In the genomic region with DNA sequence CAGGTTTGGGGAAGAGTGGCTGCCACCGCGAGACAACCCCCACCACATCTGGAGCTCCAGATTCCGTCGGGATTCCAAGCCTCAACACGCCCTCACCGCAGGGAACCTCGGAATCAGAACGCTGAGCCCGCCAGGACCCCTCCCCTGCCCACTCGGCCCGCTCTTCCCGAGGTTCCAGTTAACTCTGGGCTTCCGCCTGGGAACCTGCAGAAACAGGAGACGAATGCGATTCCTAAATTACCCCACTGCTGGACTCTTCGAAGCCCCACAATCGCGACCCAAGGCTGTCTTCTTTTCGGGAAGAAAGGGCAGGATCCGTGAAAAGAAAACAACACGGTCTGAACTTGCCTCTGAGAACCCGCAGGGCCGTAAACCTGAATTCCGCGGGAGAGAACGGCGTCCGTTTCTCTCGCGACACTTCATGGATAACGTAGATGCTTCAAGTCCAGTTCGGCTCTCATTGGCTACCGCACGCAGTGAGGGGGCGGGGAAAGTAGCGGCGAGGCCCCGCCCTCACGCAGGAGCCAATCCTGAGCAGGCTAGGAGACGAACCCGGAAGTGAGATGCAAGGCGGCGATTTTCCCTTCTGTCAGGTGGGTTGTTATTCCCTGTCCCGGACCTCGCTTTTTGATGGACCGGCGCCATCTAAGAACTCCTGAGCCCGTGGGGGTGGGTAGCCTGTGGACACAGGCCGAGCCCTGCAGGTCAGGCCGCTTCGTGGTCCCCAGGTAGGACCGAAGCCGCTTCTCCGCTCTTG, we compare ENCODE assay signal across 1 cellular context.
A peak's percentile ranks its signal among the peaks of the same experiment; 100 is the strongest.
TF ChIP-seq lines count a peak whose summit lies in the region.

A gene with protein sequence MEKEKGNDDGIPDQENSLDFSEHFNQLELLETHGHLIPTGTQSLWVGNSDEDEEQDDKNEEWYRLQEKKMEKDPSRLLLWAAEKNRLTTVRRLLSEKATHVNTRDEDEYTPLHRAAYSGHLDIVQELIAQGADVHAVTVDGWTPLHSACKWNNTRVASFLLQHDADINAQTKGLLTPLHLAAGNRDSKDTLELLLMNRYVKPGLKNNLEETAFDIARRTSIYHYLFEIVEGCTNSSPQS (plus strand): TSS at position 542 of the 757 bp plus-strand sequence. CDS start 2,710 bp downstream, outside the sequence.
A gene (minus strand): TSS at position 402 of the 757 bp plus-strand sequence. CDS start 1,043 bp downstream, outside the sequence.

TF ChIP-seq in K562, 482 proteins besides CTCF, POLR2A, EP300 and RAD21 (continued from another document and continues in another):
- TF ChIP-seq E2F3 (CRISPR knock-in tag; IDR thresholded peaks at IDR 0.05): 0 out of 2 replicates have a peak, but pooled peaks have one; percentile 21
- no peak for TF ChIP-seq TEAD2 (tag; IDR thresholded peaks at IDR 0.05)
- TF ChIP-seq, protein P1, sequence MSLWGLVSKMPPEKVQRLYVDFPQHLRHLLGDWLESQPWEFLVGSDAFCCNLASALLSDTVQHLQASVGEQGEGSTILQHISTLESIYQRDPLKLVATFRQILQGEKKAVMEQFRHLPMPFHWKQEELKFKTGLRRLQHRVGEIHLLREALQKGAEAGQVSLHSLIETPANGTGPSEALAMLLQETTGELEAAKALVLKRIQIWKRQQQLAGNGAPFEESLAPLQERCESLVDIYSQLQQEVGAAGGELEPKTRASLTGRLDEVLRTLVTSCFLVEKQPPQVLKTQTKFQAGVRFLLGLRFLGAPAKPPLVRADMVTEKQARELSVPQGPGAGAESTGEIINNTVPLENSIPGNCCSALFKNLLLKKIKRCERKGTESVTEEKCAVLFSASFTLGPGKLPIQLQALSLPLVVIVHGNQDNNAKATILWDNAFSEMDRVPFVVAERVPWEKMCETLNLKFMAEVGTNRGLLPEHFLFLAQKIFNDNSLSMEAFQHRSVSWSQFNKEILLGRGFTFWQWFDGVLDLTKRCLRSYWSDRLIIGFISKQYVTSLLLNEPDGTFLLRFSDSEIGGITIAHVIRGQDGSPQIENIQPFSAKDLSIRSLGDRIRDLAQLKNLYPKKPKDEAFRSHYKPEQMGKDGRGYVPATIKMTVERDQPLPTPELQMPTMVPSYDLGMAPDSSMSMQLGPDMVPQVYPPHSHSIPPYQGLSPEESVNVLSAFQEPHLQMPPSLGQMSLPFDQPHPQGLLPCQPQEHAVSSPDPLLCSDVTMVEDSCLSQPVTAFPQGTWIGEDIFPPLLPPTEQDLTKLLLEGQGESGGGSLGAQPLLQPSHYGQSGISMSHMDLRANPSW (CRISPR knock-in tag; IDR thresholded peaks at IDR 0.05): no peak
- TF ChIP-seq, protein P2, sequence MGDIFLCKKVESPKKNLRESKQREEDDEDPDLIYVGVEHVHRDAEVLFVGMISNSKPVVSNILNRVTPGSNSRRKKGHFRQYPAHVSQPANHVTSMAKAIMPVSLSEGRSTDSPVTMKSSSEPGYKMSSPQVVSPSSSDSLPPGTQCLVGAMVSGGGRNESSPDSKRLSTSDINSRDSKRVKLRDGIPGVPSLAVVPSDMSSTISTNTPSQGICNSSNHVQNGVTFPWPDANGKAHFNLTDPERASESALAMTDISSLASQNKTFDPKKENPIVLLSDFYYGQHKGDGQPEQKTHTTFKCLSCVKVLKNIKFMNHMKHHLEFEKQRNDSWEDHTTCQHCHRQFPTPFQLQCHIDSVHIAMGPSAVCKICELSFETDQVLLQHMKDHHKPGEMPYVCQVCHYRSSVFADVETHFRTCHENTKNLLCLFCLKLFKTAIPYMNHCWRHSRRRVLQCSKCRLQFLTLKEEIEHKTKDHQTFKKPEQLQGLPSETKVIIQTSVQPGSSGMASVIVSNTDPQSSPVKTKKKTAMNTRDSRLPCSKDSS (IDR thresholded peaks at IDR 0.05; ENCODE audit: low read depth, partially characterized antibody): no peak
- TF ChIP-seq, protein P3, sequence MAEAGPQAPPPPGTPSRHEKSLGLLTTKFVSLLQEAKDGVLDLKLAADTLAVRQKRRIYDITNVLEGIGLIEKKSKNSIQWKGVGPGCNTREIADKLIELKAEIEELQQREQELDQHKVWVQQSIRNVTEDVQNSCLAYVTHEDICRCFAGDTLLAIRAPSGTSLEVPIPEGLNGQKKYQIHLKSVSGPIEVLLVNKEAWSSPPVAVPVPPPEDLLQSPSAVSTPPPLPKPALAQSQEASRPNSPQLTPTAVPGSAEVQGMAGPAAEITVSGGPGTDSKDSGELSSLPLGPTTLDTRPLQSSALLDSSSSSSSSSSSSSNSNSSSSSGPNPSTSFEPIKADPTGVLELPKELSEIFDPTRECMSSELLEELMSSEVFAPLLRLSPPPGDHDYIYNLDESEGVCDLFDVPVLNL (CRISPR knock-in tag; IDR thresholded peaks at IDR 0.05; ENCODE audit: low read depth): peak; percentile 71
- TF ChIP-seq, protein P4, sequence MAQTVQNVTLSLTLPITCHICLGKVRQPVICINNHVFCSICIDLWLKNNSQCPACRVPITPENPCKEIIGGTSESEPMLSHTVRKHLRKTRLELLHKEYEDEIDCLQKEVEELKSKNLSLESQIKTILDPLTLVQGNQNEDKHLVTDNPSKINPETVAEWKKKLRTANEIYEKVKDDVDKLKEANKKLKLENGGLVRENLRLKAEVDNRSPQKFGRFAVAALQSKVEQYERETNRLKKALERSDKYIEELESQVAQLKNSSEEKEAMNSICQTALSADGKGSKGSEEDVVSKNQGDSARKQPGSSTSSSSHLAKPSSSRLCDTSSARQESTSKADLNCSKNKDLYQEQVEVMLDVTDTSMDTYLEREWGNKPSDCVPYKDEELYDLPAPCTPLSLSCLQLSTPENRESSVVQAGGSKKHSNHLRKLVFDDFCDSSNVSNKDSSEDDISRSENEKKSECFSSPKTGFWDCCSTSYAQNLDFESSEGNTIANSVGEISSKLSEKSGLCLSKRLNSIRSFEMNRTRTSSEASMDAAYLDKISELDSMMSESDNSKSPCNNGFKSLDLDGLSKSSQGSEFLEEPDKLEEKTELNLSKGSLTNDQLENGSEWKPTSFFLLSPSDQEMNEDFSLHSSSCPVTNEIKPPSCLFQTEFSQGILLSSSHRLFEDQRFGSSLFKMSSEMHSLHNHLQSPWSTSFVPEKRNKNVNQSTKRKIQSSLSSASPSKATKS (CRISPR knock-in tag; IDR thresholded peaks at IDR 0.05): no peak
- TF ChIP-seq SETDB1 (IDR thresholded peaks at IDR 0.05; ENCODE audit: low read length): no peak
- TF ChIP-seq TARDBP (IDR thresholded peaks at IDR 0.05): no peak
- TF ChIP-seq MECOM (CRISPR knock-in tag; IDR thresholded peaks at IDR 0.05): no peak
- peak; percentile 65 for TF ChIP-seq TBP (optimal IDR thresholded peaks at IDR 0.05; ENCODE audit: low read depth, low read length)
- peak; percentile 86 for TF ChIP-seq EP400 (IDR thresholded peaks at IDR 0.05)
- no peak for TF ChIP-seq SMARCB1 (IDR thresholded peaks at IDR 0.05; ENCODE audit: insufficient read length, low read depth)
- TF ChIP-seq, protein P5, sequence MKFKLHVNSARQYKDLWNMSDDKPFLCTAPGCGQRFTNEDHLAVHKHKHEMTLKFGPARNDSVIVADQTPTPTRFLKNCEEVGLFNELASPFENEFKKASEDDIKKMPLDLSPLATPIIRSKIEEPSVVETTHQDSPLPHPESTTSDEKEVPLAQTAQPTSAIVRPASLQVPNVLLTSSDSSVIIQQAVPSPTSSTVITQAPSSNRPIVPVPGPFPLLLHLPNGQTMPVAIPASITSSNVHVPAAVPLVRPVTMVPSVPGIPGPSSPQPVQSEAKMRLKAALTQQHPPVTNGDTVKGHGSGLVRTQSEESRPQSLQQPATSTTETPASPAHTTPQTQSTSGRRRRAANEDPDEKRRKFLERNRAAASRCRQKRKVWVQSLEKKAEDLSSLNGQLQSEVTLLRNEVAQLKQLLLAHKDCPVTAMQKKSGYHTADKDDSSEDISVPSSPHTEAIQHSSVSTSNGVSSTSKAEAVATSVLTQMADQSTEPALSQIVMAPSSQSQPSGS (CRISPR knock-in tag; IDR thresholded peaks at IDR 0.05): no peak
- peak; percentile 61; the same call in 1 of the 2 replicates for TF ChIP-seq SIN3B (IDR thresholded peaks at IDR 0.05; ENCODE audit: low read depth)
- peak; percentile 16 for TF ChIP-seq SP2 (IDR thresholded peaks at IDR 0.05; ENCODE audit: extremely low read depth, low read depth, low read length, poor library complexity, severe bottlenecking)
- 0 out of 2 replicates have a peak, but pooled peaks have one; percentile 45 for TF ChIP-seq NR2C2 (CRISPR knock-in tag; IDR thresholded peaks at IDR 0.05)
- no peak; the same call in 1 of the 2 replicates for TF ChIP-seq NR2C2 (tag; IDR thresholded peaks at IDR 0.05)
- no peak for TF ChIP-seq SLC30A9 (CRISPR knock-in tag; IDR thresholded peaks at IDR 0.05)
- no peak for TF ChIP-seq EWSR1 (IDR thresholded peaks at IDR 0.05; ENCODE audit: borderline replicate concordance, low read depth, partially characterized antibody)
- no peak for TF ChIP-seq CC2D1A (IDR thresholded peaks at IDR 0.05)
- TF ChIP-seq NR4A1 (CRISPR knock-in tag; IDR thresholded peaks at IDR 0.05): no peak
- no peak for TF ChIP-seq NR4A1 (tag; IDR thresholded peaks at IDR 0.05)
- no peak for TF ChIP-seq NCOA1 (IDR thresholded peaks at IDR 0.05; ENCODE audit: low read depth)
- TF ChIP-seq HSF4 (CRISPR knock-in tag; IDR thresholded peaks at IDR 0.05; ENCODE audit: borderline replicate concordance): no peak
- TF ChIP-seq, protein P6, sequence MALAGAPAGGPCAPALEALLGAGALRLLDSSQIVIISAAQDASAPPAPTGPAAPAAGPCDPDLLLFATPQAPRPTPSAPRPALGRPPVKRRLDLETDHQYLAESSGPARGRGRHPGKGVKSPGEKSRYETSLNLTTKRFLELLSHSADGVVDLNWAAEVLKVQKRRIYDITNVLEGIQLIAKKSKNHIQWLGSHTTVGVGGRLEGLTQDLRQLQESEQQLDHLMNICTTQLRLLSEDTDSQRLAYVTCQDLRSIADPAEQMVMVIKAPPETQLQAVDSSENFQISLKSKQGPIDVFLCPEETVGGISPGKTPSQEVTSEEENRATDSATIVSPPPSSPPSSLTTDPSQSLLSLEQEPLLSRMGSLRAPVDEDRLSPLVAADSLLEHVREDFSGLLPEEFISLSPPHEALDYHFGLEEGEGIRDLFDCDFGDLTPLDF (CRISPR knock-in tag; IDR thresholded peaks at IDR 0.05): peak; percentile 43
- no peak for TF ChIP-seq ZNF311 (CRISPR knock-in tag; IDR thresholded peaks at IDR 0.05)
- TF ChIP-seq XRCC4 (IDR thresholded peaks at IDR 0.05; ENCODE audit: extremely low read depth, insufficient read depth, insufficient read length): no peak
- peak; percentile 94 for TF ChIP-seq CHD2 (IDR thresholded peaks at IDR 0.05; ENCODE audit: low read depth, low read length)
- TF ChIP-seq TCF3 (CRISPR knock-in tag; IDR thresholded peaks at IDR 0.05): 0 out of 2 replicates have a peak, but pooled peaks have one; percentile 6
- no peak for TF ChIP-seq MAFK (IDR thresholded peaks at IDR 0.05; ENCODE audit: low read length)
- no peak for TF ChIP-seq ZNF224 (CRISPR knock-in tag; IDR thresholded peaks at IDR 0.05)
- TF ChIP-seq, protein P7, sequence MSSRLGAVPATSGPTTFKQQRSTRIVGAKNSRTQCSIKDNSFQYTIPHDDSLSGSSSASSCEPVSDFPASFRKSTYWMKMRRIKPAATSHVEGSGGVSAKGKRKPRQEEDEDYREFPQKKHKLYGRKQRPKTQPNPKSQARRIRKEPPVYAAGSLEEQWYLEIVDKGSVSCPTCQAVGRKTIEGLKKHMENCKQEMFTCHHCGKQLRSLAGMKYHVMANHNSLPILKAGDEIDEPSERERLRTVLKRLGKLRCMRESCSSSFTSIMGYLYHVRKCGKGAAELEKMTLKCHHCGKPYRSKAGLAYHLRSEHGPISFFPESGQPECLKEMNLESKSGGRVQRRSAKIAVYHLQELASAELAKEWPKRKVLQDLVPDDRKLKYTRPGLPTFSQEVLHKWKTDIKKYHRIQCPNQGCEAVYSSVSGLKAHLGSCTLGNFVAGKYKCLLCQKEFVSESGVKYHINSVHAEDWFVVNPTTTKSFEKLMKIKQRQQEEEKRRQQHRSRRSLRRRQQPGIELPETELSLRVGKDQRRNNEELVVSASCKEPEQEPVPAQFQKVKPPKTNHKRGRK (tag; IDR thresholded peaks at IDR 0.05): no peak
- TF ChIP-seq, protein P8, sequence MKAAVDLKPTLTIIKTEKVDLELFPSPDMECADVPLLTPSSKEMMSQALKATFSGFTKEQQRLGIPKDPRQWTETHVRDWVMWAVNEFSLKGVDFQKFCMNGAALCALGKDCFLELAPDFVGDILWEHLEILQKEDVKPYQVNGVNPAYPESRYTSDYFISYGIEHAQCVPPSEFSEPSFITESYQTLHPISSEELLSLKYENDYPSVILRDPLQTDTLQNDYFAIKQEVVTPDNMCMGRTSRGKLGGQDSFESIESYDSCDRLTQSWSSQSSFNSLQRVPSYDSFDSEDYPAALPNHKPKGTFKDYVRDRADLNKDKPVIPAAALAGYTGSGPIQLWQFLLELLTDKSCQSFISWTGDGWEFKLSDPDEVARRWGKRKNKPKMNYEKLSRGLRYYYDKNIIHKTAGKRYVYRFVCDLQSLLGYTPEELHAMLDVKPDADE (conservative IDR thresholded peaks at IDR 0.05; ENCODE audit: control insufficient read depth, low read depth, low read length): peak; percentile 52; the same call in 1 of the 2 replicates
- no peak for TF ChIP-seq MYNN (IDR thresholded peaks at IDR 0.05)
- TF ChIP-seq MYNN (CRISPR knock-in tag; IDR thresholded peaks at IDR 0.05): no peak
- no peak for TF ChIP-seq PCBP1 (IDR thresholded peaks at IDR 0.05; ENCODE audit: low read depth, low read length, poor library complexity, severe bottlenecking)
- no peak for TF ChIP-seq HDAC8 (tag; IDR thresholded peaks at IDR 0.05)
- TF ChIP-seq, protein P9, sequence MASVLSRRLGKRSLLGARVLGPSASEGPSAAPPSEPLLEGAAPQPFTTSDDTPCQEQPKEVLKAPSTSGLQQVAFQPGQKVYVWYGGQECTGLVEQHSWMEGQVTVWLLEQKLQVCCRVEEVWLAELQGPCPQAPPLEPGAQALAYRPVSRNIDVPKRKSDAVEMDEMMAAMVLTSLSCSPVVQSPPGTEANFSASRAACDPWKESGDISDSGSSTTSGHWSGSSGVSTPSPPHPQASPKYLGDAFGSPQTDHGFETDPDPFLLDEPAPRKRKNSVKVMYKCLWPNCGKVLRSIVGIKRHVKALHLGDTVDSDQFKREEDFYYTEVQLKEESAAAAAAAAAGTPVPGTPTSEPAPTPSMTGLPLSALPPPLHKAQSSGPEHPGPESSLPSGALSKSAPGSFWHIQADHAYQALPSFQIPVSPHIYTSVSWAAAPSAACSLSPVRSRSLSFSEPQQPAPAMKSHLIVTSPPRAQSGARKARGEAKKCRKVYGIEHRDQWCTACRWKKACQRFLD (CRISPR knock-in tag; IDR thresholded peaks at IDR 0.05): no peak; the same call in 1 of the 2 replicates
- no peak for TF ChIP-seq MXI1 (IDR thresholded peaks at IDR 0.05; ENCODE audit: low read depth, low read length)
- no peak for TF ChIP-seq SPI1 (IDR thresholded peaks at IDR 0.05; ENCODE audit: borderline replicate concordance, low read depth, low read length)
- TF ChIP-seq, protein P10, sequence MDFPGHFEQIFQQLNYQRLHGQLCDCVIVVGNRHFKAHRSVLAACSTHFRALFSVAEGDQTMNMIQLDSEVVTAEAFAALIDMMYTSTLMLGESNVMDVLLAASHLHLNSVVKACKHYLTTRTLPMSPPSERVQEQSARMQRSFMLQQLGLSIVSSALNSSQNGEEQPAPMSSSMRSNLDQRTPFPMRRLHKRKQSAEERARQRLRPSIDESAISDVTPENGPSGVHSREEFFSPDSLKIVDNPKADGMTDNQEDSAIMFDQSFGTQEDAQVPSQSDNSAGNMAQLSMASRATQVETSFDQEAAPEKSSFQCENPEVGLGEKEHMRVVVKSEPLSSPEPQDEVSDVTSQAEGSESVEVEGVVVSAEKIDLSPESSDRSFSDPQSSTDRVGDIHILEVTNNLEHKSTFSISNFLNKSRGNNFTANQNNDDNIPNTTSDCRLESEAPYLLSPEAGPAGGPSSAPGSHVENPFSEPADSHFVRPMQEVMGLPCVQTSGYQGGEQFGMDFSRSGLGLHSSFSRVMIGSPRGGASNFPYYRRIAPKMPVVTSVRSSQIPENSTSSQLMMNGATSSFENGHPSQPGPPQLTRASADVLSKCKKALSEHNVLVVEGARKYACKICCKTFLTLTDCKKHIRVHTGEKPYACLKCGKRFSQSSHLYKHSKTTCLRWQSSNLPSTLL (IDR thresholded peaks at IDR 0.05): no peak
- TF ChIP-seq, protein P11, sequence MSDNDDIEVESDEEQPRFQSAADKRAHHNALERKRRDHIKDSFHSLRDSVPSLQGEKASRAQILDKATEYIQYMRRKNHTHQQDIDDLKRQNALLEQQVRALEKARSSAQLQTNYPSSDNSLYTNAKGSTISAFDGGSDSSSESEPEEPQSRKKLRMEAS (CRISPR knock-in tag; IDR thresholded peaks at IDR 0.05): peak; percentile 49
